ENCODE assay signal across 9 cellular contexts in genomic region chr1:52632732-52633290, GRCh38. TPM values are rescaled to one million over a fixed set of nuclear protein-coding genes. Genes with fewer than 3 reads are reported as not detected.
DNase-seq lines count a peak whose midpoint lies in the region; ATAC-seq and TF ChIP-seq lines count a peak whose summit lies in the region.
"Had no signal": no experiment of that assay in that cellular context is flagged by ENCODE, and none has a peak within 500 bp of the region (broad histone marks: within the 10 kb centered on the region; RNA-seq: fewer than 3 reads in every experiment).

Gene SHISAL2A (plus strand): TSS chr1:52633168. CDS start chr1:52633494, 326 bp downstream.

- CTCF ChIA-PET in CD4-positive, alpha-beta T cell (lab: Charles Lee) = interaction anchor here (0.8 to 1.5 kb wide), 4 partner anchors 53 to 229 kb away, joined by 3 read pairs; partner anchors contain the start of genes ORC1, PRPF38A and TUT4

- peak within 1 kb of the TSS; percentile 98 for H3K27ac Mint-ChIP-seq in CD4-positive, alpha-beta T cell

- H3K27me3 ChIP-seq in CD4-positive, alpha-beta T cell (ENCODE audit: control insufficient read depth, insufficient read depth, low read length) = no peaks in the 10 kb centered on the region
- peaks cover 4% of the 10 kb centered on the region for H3K27me3 ChIP-seq in prostate gland (replicated peaks; ENCODE audit: insufficient read depth)

- peak; percentile 53 for ATAC-seq in CD4-positive, alpha-beta T cell (ENCODE audit: poor library complexity)
- peak; percentile 64 to 68 for ATAC-seq in activated T-cell treated with anti-CD3 and anti-CD28 coated beads, Interleukin-2, amount 50 U/mL, for 4 hours

- H3K4me1 Mint-ChIP-seq in CD4-positive, alpha-beta T cell (ENCODE audit: low read depth) = peaks cover 68% of the 10 kb centered on the region
- peaks cover 61% of the 10 kb centered on the region for H3K4me1 Mint-ChIP-seq in activated T-cell treated with anti-CD3 and anti-CD28 coated beads, Interleukin-2, amount 50 U/mL, for 4 hours (ENCODE audit: low read depth)

- H3K9me3 ChIP-seq in CD4-positive, alpha-beta T cell (ENCODE audit: control insufficient read depth, low read length) = no peaks in the 10 kb centered on the region
- no peaks in the 10 kb centered on the region for H3K9me3 ChIP-seq in prostate gland

- peak; percentile 50 to 75 (median 67) for DNase-seq in CD4-positive, alpha-beta T cell
- DNase-seq in NCI-H146 treated with DMSO at 0.1 percent for 48 hours (lab: John Stamatoyannopoulos, UW; ENCODE audit: unreplicated experiment) (peak; percentile 36), foreskin fibroblast (peak in 1 of 2 donors; percentile 33), prostate gland (ENCODE audit: low spot score) (no peak), NAMALWA (ENCODE audit: low spot score) (no peak), MV-4-11 (lab: John Stamatoyannopoulos, UW) (no peak), midbrain (lab: John Stamatoyannopoulos, UW) (no peak)
- peak; percentile 63 for DNase-seq in activated T-cell treated with anti-CD3 and anti-CD28 coated beads, Interleukin-2, amount 50 U/mL, for 4 hours

- H3K4me3 Mint-ChIP-seq in CD4-positive, alpha-beta T cell = peak within 1 kb of the TSS; percentile 81
- peak within 1 kb of the TSS; percentile 88 for H3K4me3 Mint-ChIP-seq in activated T-cell treated with anti-CD3 and anti-CD28 coated beads, Interleukin-2, amount 50 U/mL, for 4 hours

- 22% methylated on average over 45 of the region's 53 CpGs for WGBS in prostate gland

- POLR2A ChIA-PET in CD4-positive, alpha-beta T cell (lab: Charles Lee) = interaction anchor here (0.5 to 8.7 kb wide), 21 partner anchors 8 to 601 kb away, joined by 3 to 97 read pairs (median 5); partner anchors contain the start of genes CC2D1B, GPX7 and TUT4

- intact Hi-C loops in CD4-positive, alpha-beta T cell (cut with DNase I, micrococcal nuclease) = loop anchor here in 1 of 2 experiments (2.0 kb wide), 2 partner anchors 30 to 80 kb away; partner anchors contain the start of genes GPX7 and TUT4
- intact Hi-C loops in prostate gland (cut with DNase I) = no loop called here

- peak within 1 kb of the TSS; percentile 20 to 24 for H3K4me3 ChIP-seq in foreskin fibroblast (ENCODE audit: low read depth in 1 of 2, low read length in 2 of 2)
- H3K4me3 ChIP-seq in prostate gland = peak within 1 kb of the TSS; percentile 25 to 36

- TF ChIP-seq POLR2A in prostate gland (IDR thresholded peaks at IDR 0.05) = no peak

- H3K27ac ChIP-seq in CD4-positive, alpha-beta T cell (ENCODE audit: low read depth, low read length) = peak within 1 kb of the TSS; percentile 91
- H3K27ac ChIP-seq in prostate gland = no peak within 1 kb of the TSS

- H3K4me1 ChIP-seq in prostate gland (replicated peaks) = no peaks in the 10 kb centered on the region

- no peak for TF ChIP-seq CTCF in CD4-positive, alpha-beta T cell (IDR thresholded peaks at IDR 0.05)
- TF ChIP-seq CTCF in foreskin fibroblast (IDR thresholded peaks at IDR 0.05; ENCODE audit: low read depth, low read length) = no peak
- no peak for TF ChIP-seq CTCF in prostate gland (IDR thresholded peaks at IDR 0.05)

- no peaks in the 10 kb centered on the region for H3K36me3 ChIP-seq in prostate gland

- no peaks in the 10 kb centered on the region for H3K9me3 Mint-ChIP-seq in CD4-positive, alpha-beta T cell
- H3K9me3 Mint-ChIP-seq in activated T-cell treated with anti-CD3 and anti-CD28 coated beads, Interleukin-2, amount 50 U/mL, for 4 hours = no peaks in the 10 kb centered on the region

- H3K27me3 Mint-ChIP-seq in CD4-positive, alpha-beta T cell = no peaks in the 10 kb centered on the region
- no peaks in the 10 kb centered on the region for H3K27me3 Mint-ChIP-seq in activated T-cell treated with anti-CD3 and anti-CD28 coated beads, Interleukin-2, amount 50 U/mL, for 4 hours (ENCODE audit: low read depth)

- peaks cover 14% of the 10 kb centered on the region for H3K36me3 Mint-ChIP-seq in CD4-positive, alpha-beta T cell (ENCODE audit: low read depth)
- H3K36me3 Mint-ChIP-seq in activated T-cell treated with anti-CD3 and anti-CD28 coated beads, Interleukin-2, amount 50 U/mL, for 4 hours (ENCODE audit: insufficient read depth) = no peaks in the 10 kb centered on the region

RNA-seq across cellular contexts. Expression of gene SHISAL2A, which starts in this region (rescaled TPM):
- 10 to 100 TPM; 25.9 to 28.4 TPM for total RNA-seq in CD4-positive, alpha-beta T cell
- total RNA-seq in activated T-cell treated with anti-CD3 and anti-CD28 coated beads, Interleukin-2, amount 50 U/mL, for 4 hours = 1 to 10 TPM; 4.9 to 7.5 (median 5.2) TPM
- 1 to 10 TPM; 1.0 to 2.6 TPM for total RNA-seq in prostate gland
- total RNA-seq: myocyte had no signal

Comparison
In these comparisons a context has a peak if more than half of its experiments do, and no peak if none do; other contexts are left out.
1. DNase-seq: peak in CD4-positive, alpha-beta T cell (10 of 10), NCI-H146 treated with DMSO at 0.1 percent for 48 hours (single experiment) and activated T-cell treated with anti-CD3 and anti-CD28 coated beads, Interleukin-2, amount 50 U/mL, for 4 hours (single experiment); none in prostate gland (single experiment), NAMALWA (single experiment), MV-4-11 (single experiment) and midbrain (single experiment).